In genomic region chr22:34669001-34669400, GRCh38 we compare ENCODE assay signal across 15 cellular contexts.
DNase-seq lines count a peak whose midpoint lies in the region; ATAC-seq, FAIRE-seq and TF ChIP-seq lines count a peak whose summit lies in the region.
"Had no signal": no experiment of that assay in that cellular context is flagged by ENCODE, and none has a peak within 500 bp of the region (broad histone marks: within the 10 kb centered on the region; RNA-seq: fewer than 3 reads in every experiment).

No MANE protein-coding gene starts in this region.

- CTCF ChIA-PET in activated CD4-positive, alpha-beta T cell treated with anti-CD3 and anti-CD28 coated beads, Interleukin-2, amount 10 ng/mL, durations not matched to agents 7 days and 5 days (lab: Charles Lee): no interaction called here

- ATAC-seq in GM19452 (IDR thresholded peaks at IDR 0.05; ENCODE audit: unreplicated experiment): no peak
- ATAC-seq: K562 had no signal

- TF ChIP-seq CTCF in keratinocyte (optimal IDR thresholded peaks at IDR 0.05 in 1 of 3, IDR thresholded peaks at IDR 0.05 in 1 of 3, conservative IDR thresholded peaks at IDR 0.05 in 1 of 3; ENCODE audit: extremely low read depth in 1 of 3, insufficient read depth in 2 of 3, low read length in 3 of 3): no peak

- DNase-seq in AG08395 (ENCODE audit: low spot score) (peak; percentile 67), GM23248 (peak; percentile 19), astrocyte of the hippocampus (ENCODE audit: low read depth, low spot score) (peak; percentile 58), keratinocyte (ENCODE audit: low read depth, low spot score) (no peak), C1 segment of cervical spinal cord (lab: John Stamatoyannopoulos, UW) (no peak), islet precursor cell (no peak)
- no peak for DNase-seq in activated CD4-positive, alpha-beta T cell treated with anti-CD3 and anti-CD28 coated beads, Interleukin-2, amount 10 ng/mL, durations not matched to agents 7 days and 5 days
- DNase-seq: COR-L47, GOT3, NCI-H1436, NCI-H2029, NCI-H2171 treated with DMSO at 0.1 percent for 48 hours, NCI-H748 treated with DMSO at 0.1 percent for 48 hours had no signal

- POLR2A ChIA-PET in activated CD4-positive, alpha-beta T cell treated with anti-CD3 and anti-CD28 coated beads, Interleukin-2, amount 10 ng/mL, durations not matched to agents 7 days and 5 days (lab: Charles Lee): no interaction called here

- H3K36me3 ChIP-seq in GM23248 (ENCODE audit: low read depth) (no peaks in the 10 kb centered on the region), keratinocyte (ENCODE audit: control insufficient read depth in 2 of 2, extremely low read depth in 1 of 2, insufficient read depth in 2 of 2, low read length in 2 of 2) (no peaks in the 10 kb centered on the region)

- no peak overlapping the region for H3K27ac ChIP-seq in GM23248
- H3K27ac ChIP-seq in keratinocyte (ENCODE audit: control insufficient read depth, insufficient read depth, low read length): no peak overlapping the region

- H3K9me1 ChIP-seq in keratinocyte (ENCODE audit: control insufficient read depth, extremely low read depth, insufficient read depth, low read length): no peaks in the 10 kb centered on the region

- H3K36me3 Mint-ChIP-seq in activated CD4-positive, alpha-beta T cell treated with anti-CD3 and anti-CD28 coated beads, Interleukin-2, amount 10 ng/mL, durations not matched to agents 7 days and 5 days (ENCODE audit: low read depth): no peaks in the 10 kb centered on the region

- no peaks in the 10 kb centered on the region for H3K4me1 Mint-ChIP-seq in activated CD4-positive, alpha-beta T cell treated with anti-CD3 and anti-CD28 coated beads, Interleukin-2, amount 10 ng/mL, durations not matched to agents 7 days and 5 days

- H3K4me1 ChIP-seq in GM23248 (ENCODE audit: insufficient read depth) (no peaks in the 10 kb centered on the region), keratinocyte (ENCODE audit: control insufficient read depth, extremely low read depth, insufficient read depth, low read length) (no peaks in the 10 kb centered on the region)

- no peak overlapping the region for H3K4me3 Mint-ChIP-seq in activated CD4-positive, alpha-beta T cell treated with anti-CD3 and anti-CD28 coated beads, Interleukin-2, amount 10 ng/mL, durations not matched to agents 7 days and 5 days

- FAIRE-seq in keratinocyte (lab: Jason Lieb, UNC): peak; percentile 72
- FAIRE-seq: K562 had no signal

- no peak overlapping the region for H3K27ac Mint-ChIP-seq in activated CD4-positive, alpha-beta T cell treated with anti-CD3 and anti-CD28 coated beads, Interleukin-2, amount 10 ng/mL, durations not matched to agents 7 days and 5 days

- H3K4me3 ChIP-seq in GM23248 (no peak overlapping the region), keratinocyte (ENCODE audit: control insufficient read depth in 2 of 3, extremely low read depth in 1 of 3, insufficient read depth in 2 of 3, low read depth in 1 of 3, low read length in 3 of 3) (no peak overlapping the region)
- H3K4me3 ChIP-seq: K562 had no signal

- no peak overlapping the region for H3K4me2 ChIP-seq in GM23248 (ENCODE audit: unreplicated experiment)
- no peak overlapping the region for H3K4me2 ChIP-seq in keratinocyte (ENCODE audit: control insufficient read depth, extremely low read depth, insufficient read depth, low read depth, low read length)

- H3K27me3 ChIP-seq in GM23248 (replicated peaks; ENCODE audit: insufficient read depth) (no peaks in the 10 kb centered on the region), keratinocyte (ENCODE audit: control insufficient read depth, extremely low read depth, insufficient read depth, low read length) (no peaks in the 10 kb centered on the region)

- H3K27me3 Mint-ChIP-seq in activated CD4-positive, alpha-beta T cell treated with anti-CD3 and anti-CD28 coated beads, Interleukin-2, amount 10 ng/mL, durations not matched to agents 7 days and 5 days: no peaks in the 10 kb centered on the region

- no peak overlapping the region for H3K9ac ChIP-seq in GM23248
- no peak overlapping the region for H3K9ac ChIP-seq in keratinocyte (ENCODE audit: control insufficient read depth, extremely low read depth, insufficient read depth, low read length)

- H3K9me3 ChIP-seq in GM23248 (ENCODE audit: low read depth) (no peaks in the 10 kb centered on the region), keratinocyte (ENCODE audit: control insufficient read depth, low read depth, low read length) (no peaks in the 10 kb centered on the region)

- H3K79me2 ChIP-seq in GM23248 (ENCODE audit: insufficient read depth) (no peaks in the 10 kb centered on the region), keratinocyte (ENCODE audit: control insufficient read depth, insufficient read depth, low read length) (no peaks in the 10 kb centered on the region)

- H3K9me2 ChIP-seq in GM23248 (ENCODE audit: insufficient read depth): no peaks in the 10 kb centered on the region

- dilution Hi-C loops in keratinocyte (cut with MboI; ENCODE audit: extremely low pct_ligation_motif_present, low sequenced_read_pairs): no loop called here

- WGBS in GM23248 (ENCODE audit: low coverage in 1 of 2, low lambda C conversion rate in 2 of 2, missing lambda C conversion rate in 2 of 2), 2 experiments: 0 to 25% methylated on average over 1 of the region's 1 CpG

- in situ Hi-C loops in GM23248 (cut with MboI): no loop called here

- H2AFZ ChIP-seq in GM23248 (no peak overlapping the region), keratinocyte (ENCODE audit: control insufficient read depth, low read length) (no peak overlapping the region)

- H4K20me1 ChIP-seq in GM23248 (ENCODE audit: insufficient read depth) (no peaks in the 10 kb centered on the region), keratinocyte (ENCODE audit: control insufficient read depth, extremely low read depth, insufficient read depth, low read length) (no peaks in the 10 kb centered on the region)

- H3F3A ChIP-seq in GM23248 (ENCODE audit: insufficient read depth): no peaks in the 10 kb centered on the region

- peaks cover 2% of the 10 kb centered on the region for H3K9me3 Mint-ChIP-seq in activated CD4-positive, alpha-beta T cell treated with anti-CD3 and anti-CD28 coated beads, Interleukin-2, amount 10 ng/mL, durations not matched to agents 7 days and 5 days

Comparison
In these comparisons a context has a peak if more than half of its experiments do, and no peak if none do; other contexts are left out.
1. DNase-seq: peak in AG08395 (single experiment), GM23248 (single experiment) and astrocyte of the hippocampus (single experiment); none in keratinocyte (single experiment), activated CD4-positive, alpha-beta T cell treated with anti-CD3 and anti-CD28 coated beads, Interleukin-2, amount 10 ng/mL, durations not matched to agents 7 days and 5 days (single experiment), C1 segment of cervical spinal cord (0 of 14) and islet precursor cell (single experiment).